In genomic region chr19:18292460-18292809, GRCh38 we compare ENCODE assay signal across 1 cellular context.
TF ChIP-seq lines count a peak whose summit lies in the region.

No MANE protein-coding gene starts in this region.

TF ChIP-seq in GM23338, 12 proteins besides CTCF, POLR2A, EP300 and RAD21 (continued from another document):
- no peak for TF ChIP-seq ZNF462 (CRISPR knock-in tag; IDR thresholded peaks at IDR 0.05)
- TF ChIP-seq STAT1 (IDR thresholded peaks at IDR 0.05; ENCODE audit: unreplicated experiment), result no peak
- TF ChIP-seq ZNF331 (CRISPR knock-in tag; IDR thresholded peaks at IDR 0.05; ENCODE audit: low read depth), result no peak
- no peak for TF ChIP-seq EZH2 (IDR thresholded peaks at IDR 0.05; ENCODE audit: low read depth, unreplicated experiment)
- TF ChIP-seq CREB1 (CRISPR knock-in tag; IDR thresholded peaks at IDR 0.05; ENCODE audit: low read depth), result no peak
- TF ChIP-seq, protein P1, sequence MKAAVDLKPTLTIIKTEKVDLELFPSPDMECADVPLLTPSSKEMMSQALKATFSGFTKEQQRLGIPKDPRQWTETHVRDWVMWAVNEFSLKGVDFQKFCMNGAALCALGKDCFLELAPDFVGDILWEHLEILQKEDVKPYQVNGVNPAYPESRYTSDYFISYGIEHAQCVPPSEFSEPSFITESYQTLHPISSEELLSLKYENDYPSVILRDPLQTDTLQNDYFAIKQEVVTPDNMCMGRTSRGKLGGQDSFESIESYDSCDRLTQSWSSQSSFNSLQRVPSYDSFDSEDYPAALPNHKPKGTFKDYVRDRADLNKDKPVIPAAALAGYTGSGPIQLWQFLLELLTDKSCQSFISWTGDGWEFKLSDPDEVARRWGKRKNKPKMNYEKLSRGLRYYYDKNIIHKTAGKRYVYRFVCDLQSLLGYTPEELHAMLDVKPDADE (IDR thresholded peaks at IDR 0.05), result no peak
TF ChIP-seq in GM23338: peak in this region for 0.
